12 cellular contexts compared by ENCODE assay signal in the genomic region with DNA sequence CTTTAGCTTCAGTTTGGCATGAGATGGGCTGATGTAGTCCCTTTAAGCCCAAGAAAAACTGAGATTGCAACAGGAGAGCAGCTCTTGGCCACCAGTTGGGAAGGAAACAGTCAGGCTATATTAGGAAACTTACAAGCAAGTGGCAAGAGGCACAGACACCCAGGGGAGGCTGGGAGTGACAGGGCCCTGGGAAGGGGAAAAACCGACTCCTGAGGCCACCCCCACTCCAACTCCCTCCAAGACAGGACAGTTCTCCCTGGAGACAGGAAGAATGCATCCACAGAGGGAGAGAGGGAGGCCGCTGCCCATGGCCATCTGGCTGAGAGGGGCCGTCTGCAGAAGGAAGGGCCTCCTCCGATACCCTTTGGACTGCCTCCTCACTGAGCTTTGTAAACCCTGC. TPM values are rescaled to one million over a fixed set of nuclear protein-coding genes. Genes with fewer than 3 reads are reported as not detected.
DNase-seq lines count a peak whose midpoint lies in the region; ATAC-seq and TF ChIP-seq lines count a peak whose summit lies in the region.
"Had no signal": no experiment of that assay in that cellular context is flagged by ENCODE, and none has a peak within 500 bp of the region (broad histone marks: within the 10 kb centered on the region; RNA-seq: fewer than 3 reads in every experiment).

No MANE protein-coding gene starts in this region.

- no peaks in the 10 kb centered on the region for H3K9me3 Mint-ChIP-seq in effector memory CD8-positive, alpha-beta T cell

- no peak for TF ChIP-seq EP300 in upper lobe of left lung (IDR thresholded peaks at IDR 0.05)

- H3K36me3 Mint-ChIP-seq in effector memory CD8-positive, alpha-beta T cell (ENCODE audit: insufficient read depth), result no peaks in the 10 kb centered on the region

- H3K27ac Mint-ChIP-seq in effector memory CD8-positive, alpha-beta T cell, result no peak overlapping the region

- H3K27ac ChIP-seq in upper lobe of left lung, result no peak overlapping the region
- H3K27ac ChIP-seq: KMS-11 had no signal

- H3K27me3 Mint-ChIP-seq in effector memory CD8-positive, alpha-beta T cell, result peaks cover 73 to 92% of the 10 kb centered on the region in 2 donors

- no peaks in the 10 kb centered on the region for H3K4me1 ChIP-seq in upper lobe of left lung

- peak; percentile 81 for DNase-seq in LHCN-M2 (ENCODE audit: low read depth)
- peak; percentile 59 to 91 for DNase-seq in T47D (ENCODE audit: low read depth in 1 of 2, low spot score in 1 of 2)
- peak; percentile 67 for DNase-seq in kidney glomerular epithelial cell (lab: John Stamatoyannopoulos, UW)
- DNase-seq in upper lobe of left lung, result no peak
- no peak for DNase-seq in effector memory CD8-positive, alpha-beta T cell
- DNase-seq: activated effector memory CD4-positive, alpha-beta T cell treated with anti-CD3 and anti-CD28 coated beads, Interleukin-2, amount 50 U/mL, for 16 hours; GF-D8; T-helper 9 cell had no signal

- TF ChIP-seq CTCF in upper lobe of left lung (IDR thresholded peaks at IDR 0.05), result no peak

- H3K9me3 ChIP-seq in upper lobe of left lung, result no peaks in the 10 kb centered on the region

- H3K4me1 Mint-ChIP-seq in effector memory CD8-positive, alpha-beta T cell (ENCODE audit: low read depth in 2 of 2), result no peaks in the 10 kb centered on the region

- H3K36me3 ChIP-seq in upper lobe of left lung, result no peaks in the 10 kb centered on the region

- H3K4me3 ChIP-seq in upper lobe of left lung, result no peak overlapping the region

- ATAC-seq in upper lobe of left lung (ENCODE audit: low FRiP score in 2 of 2), result peak; percentile 18 to 61
- ATAC-seq in GM21528 (IDR thresholded peaks at IDR 0.05; ENCODE audit: low FRiP score, unreplicated experiment), result no peak
- no peak for ATAC-seq in effector memory CD8-positive, alpha-beta T cell (replicated peaks)
- no peak for ATAC-seq in GM21447 (IDR thresholded peaks at IDR 0.05; ENCODE audit: unreplicated experiment)
- ATAC-seq: left colon had no signal

- H3K27me3 ChIP-seq in upper lobe of left lung, result no peaks in the 10 kb centered on the region

- in situ Hi-C loops in T47D (cut with HindIII; ENCODE audit: low pct_unique_long_range_greater_than_20kb, low sequenced_read_pairs), result no loop called here

- WGBS in upper lobe of left lung, 2 donors, result 30 to 46% methylated on average over 4 of the region's 4 CpGs

- TF ChIP-seq POLR2A in upper lobe of left lung (IDR thresholded peaks at IDR 0.05), result no peak

- no peak overlapping the region for H3K4me3 Mint-ChIP-seq in effector memory CD8-positive, alpha-beta T cell

RNA-seq across cellular contexts. Expression of a gene that starts 20.5 kb away (rescaled TPM):
- total RNA-seq in LHCN-M2 (2014; rRNA removed), result 24.4 and 31.8 TPM in 2 replicates
- polyA plus RNA-seq in LHCN-M2 (2012), result 32.9 TPM
- 1 to 10 TPM; 3.5 to 9.2 (median 5.0) TPM for total RNA-seq in upper lobe of left lung

RNA-seq across cellular contexts. Expression of a gene that starts 44.1 kb away (rescaled TPM):
- total RNA-seq in LHCN-M2 (2014; rRNA removed) (32.4 and 35.5 TPM in 2 replicates), upper lobe of left lung (10 to 100 TPM; 18.8 to 38.3 (median 30.8) TPM)
- polyA plus RNA-seq in LHCN-M2 (2012), result 27.9 TPM

Comparison
In these comparisons a context has a peak if more than half of its experiments do, and no peak if none do; other contexts are left out.
1. DNase-seq: peak in LHCN-M2 (single experiment), T47D (2 of 2) and kidney glomerular epithelial cell (single experiment); none in upper lobe of left lung (0 of 2) and effector memory CD8-positive, alpha-beta T cell (0 of 3).
2. ATAC-seq: peak in upper lobe of left lung (2 of 2); none in GM21528 (single experiment), effector memory CD8-positive, alpha-beta T cell (single experiment) and GM21447 (single experiment).